In genomic region chr1:182615468-182616129, GRCh38 we compare ENCODE assay signal across 8 cellular contexts. TPM values are rescaled to one million over a fixed set of nuclear protein-coding genes. Genes with fewer than 3 reads are reported as not detected.
DNase-seq lines count a peak whose midpoint lies in the region; ATAC-seq, FAIRE-seq and TF ChIP-seq lines count a peak whose summit lies in the region.

No MANE protein-coding gene starts in this region.

- WGBS in transverse colon (ENCODE audit: low coverage in 1 of 2), 2 donors: 33% methylated on average over 6 to 11 of the region's 11 CpGs

- FAIRE-seq in endothelial cell of umbilical vein (lab: Jason Lieb, UNC): no peak

- H3K9me3 Mint-ChIP-seq in activated B cell treated with CpG ODN at 0.5 μM for 24 hours: peaks cover under 1% of the 10 kb centered on the region

- dilution Hi-C loops in endothelial cell of umbilical vein (cut with MboI; ENCODE audit: extremely low pct_ligation_motif_present, low sequenced_read_pairs): no loop called here

- H3K27ac ChIP-seq in endothelial cell of umbilical vein (ENCODE audit: insufficient read depth, low read depth, low read length) (no peak overlapping the region), muscle layer of duodenum (ENCODE audit: low read length) (peak overlapping the region; percentile 89), transverse colon (peak overlapping the region; percentile 77 to 88 (median 82))

- no peaks in the 10 kb centered on the region for H3K9me1 ChIP-seq in endothelial cell of umbilical vein (replicated peaks; ENCODE audit: control insufficient read depth, extremely low read depth, insufficient read depth, low read length)

- intact Hi-C loops in activated B cell treated with CpG ODN at 0.5 μM for 24 hours (cut with micrococcal nuclease) (loop anchor here (1.0 to 5.0 kb wide), 3 partner anchors 11 to 222 kb away; partner anchors contain the start of genes DHX9 and RGS16), endothelial cell of umbilical vein (cut with micrococcal nuclease) (loop anchor here (5.0 kb wide), 1 partner anchor 167 kb away; no protein-coding TSS in a partner anchor), transverse colon (cut with DNase I; ENCODE audit: low total_unique reads) (loop anchor here (2.0 kb wide), 1 partner anchor 13 kb away; no protein-coding TSS in a partner anchor)

- no peaks in the 10 kb centered on the region for H4K20me1 ChIP-seq in endothelial cell of umbilical vein (replicated peaks; ENCODE audit: control insufficient read depth, extremely low read depth, insufficient read depth, low read length)

- H3K4me1 ChIP-seq in endothelial cell of umbilical vein (ENCODE audit: control insufficient read depth, extremely low read depth, insufficient read depth, low read length): peaks cover 11% of the 10 kb centered on the region
- H3K4me1 ChIP-seq in muscle layer of duodenum (ENCODE audit: control insufficient read depth in 1 of 2, insufficient read depth in 2 of 2, low read length in 2 of 2): peaks cover 7 to 10% of the 10 kb centered on the region in 2 donors
- H3K4me1 ChIP-seq in transverse colon: peaks cover 0 to 34% (median 24%) of the 10 kb centered on the region in 4 donors

- peak overlapping the region; percentile 87 for H3K4me3 Mint-ChIP-seq in activated B cell treated with CpG ODN at 0.5 μM for 24 hours

- H3K4me2 ChIP-seq in endothelial cell of umbilical vein (ENCODE audit: insufficient read depth, low read length): peak overlapping the region; percentile 84

- TF ChIP-seq POLR2A in NB4 (IDR thresholded peaks at IDR 0.05; ENCODE audit: extremely low read depth, insufficient read length) (no peak), endothelial cell of umbilical vein (IDR thresholded peaks at IDR 0.05; ENCODE audit: low read depth, low read length) (no peak), transverse colon (IDR thresholded peaks at IDR 0.05) (no peak)

- H2AFZ ChIP-seq in endothelial cell of umbilical vein (ENCODE audit: low read depth, low read length): peak overlapping the region; percentile 74

- peak overlapping the region; percentile 81 for H3K27ac Mint-ChIP-seq in activated B cell treated with CpG ODN at 0.5 μM for 24 hours

- TF ChIP-seq CTCF in NB4 (IDR thresholded peaks at IDR 0.05; ENCODE audit: low read depth, low read length) (no peak), activated B cell treated with CpG ODN at 0.5 μM for 24 hours (IDR thresholded peaks at IDR 0.05) (no peak), endothelial cell of umbilical vein (IDR thresholded peaks at IDR 0.05; ENCODE audit: extremely low read depth in 1 of 2, insufficient read depth in 1 of 2, low read depth in 1 of 2, low read length in 2 of 2) (no peak), transverse colon (IDR thresholded peaks at IDR 0.05) (no peak), GM20000 (IDR thresholded peaks at IDR 0.05; ENCODE audit: extremely low read depth, missing control alignments) (no peak)

- H3K4me1 Mint-ChIP-seq in activated B cell treated with CpG ODN at 0.5 μM for 24 hours: peaks cover 43% of the 10 kb centered on the region

- BruUV-seq in endothelial cell of umbilical vein (replicated peaks; lab: Mats Ljungman, UMichigan): no TSS peak

- H3K27me3 Mint-ChIP-seq in activated B cell treated with CpG ODN at 0.5 μM for 24 hours: peaks cover 11% of the 10 kb centered on the region

- POLR2A ChIA-PET in activated B cell treated with CpG ODN at 0.5 μM for 24 hours (lab: Charles Lee): interaction anchor here (0.7 to 4.9 kb wide), 10 partner anchors 9 to 180 kb away, joined by 3 to 33 read pairs (median 4); partner anchors contain the start of gene RGS16
- POLR2A ChIA-PET in endothelial cell of umbilical vein (lab: Charles Lee): interaction anchor here (0.7 to 1.5 kb wide), 2 partner anchors 26 to 224 kb away, joined by 3 to 4 read pairs; partner anchors contain the start of gene GLUL

- peak; percentile 74 for DNase-seq in Daoy (ENCODE audit: low read depth)
- peak; percentile 86 for DNase-seq in NB4 (ENCODE audit: low read depth)
- DNase-seq in activated B cell treated with CpG ODN at 0.5 μM for 24 hours: no peak
- peak; percentile 32 for DNase-seq in endothelial cell of umbilical vein (ENCODE audit: low read depth, low spot score)
- no peak for DNase-seq in transverse colon
- DNase-seq in GM20000 (ENCODE audit: low spot score): no peak

- ATAC-seq in GM21619 (IDR thresholded peaks at IDR 0.05; ENCODE audit: unreplicated experiment) (peak; percentile 21), activated B cell treated with CpG ODN at 0.5 μM for 24 hours (ENCODE audit: low read depth) (peak; percentile 19)

- H3K36me3 Mint-ChIP-seq in activated B cell treated with CpG ODN at 0.5 μM for 24 hours (ENCODE audit: low read depth): no peaks in the 10 kb centered on the region

- H3K9ac ChIP-seq in endothelial cell of umbilical vein (replicated peaks; ENCODE audit: extremely low read depth, insufficient read depth, low read length): no peak overlapping the region

- in situ Hi-C loops in transverse colon (cut with MboI; ENCODE audit: low pct_ligation_motif_present in 1 of 4, low pct_unique_long_range_greater_than_20kb in 1 of 4, low sequenced_read_pairs in 3 of 4): no loop called here

- peak overlapping the region; percentile 67 for H3K4me3 ChIP-seq in NB4 (ENCODE audit: low read depth, low read length)
- H3K4me3 ChIP-seq in endothelial cell of umbilical vein (replicated peaks in 1 of 3; ENCODE audit: insufficient read depth in 1 of 3, low read depth in 1 of 3, low read length in 3 of 3): peak overlapping the region in 1 of 3 experiments; percentile 46
- H3K4me3 ChIP-seq in muscle layer of duodenum (ENCODE audit: low read depth in 1 of 2, low read length in 2 of 2): peak overlapping the region; percentile 53 to 55
- peak overlapping the region in 3 of 4 donors; percentile 32 to 52 (median 38) for H3K4me3 ChIP-seq in transverse colon

- H3K9me3 ChIP-seq in endothelial cell of umbilical vein (replicated peaks; ENCODE audit: control insufficient read depth, insufficient read depth, low read length) (no peaks in the 10 kb centered on the region), muscle layer of duodenum (ENCODE audit: control insufficient read depth in 1 of 2, low read length in 2 of 2) (no peaks in the 10 kb centered on the region), transverse colon (no peaks in the 10 kb centered on the region)

- peaks cover 56 to 60% of the 10 kb centered on the region in 2 experiments for H3K27me3 ChIP-seq in endothelial cell of umbilical vein (ENCODE audit: control insufficient read depth in 2 of 2, insufficient read depth in 2 of 2, low read length in 2 of 2)
- H3K27me3 ChIP-seq in muscle layer of duodenum (ENCODE audit: low read depth, low read length): no peaks in the 10 kb centered on the region
- H3K27me3 ChIP-seq in transverse colon: peaks cover 34% of the 10 kb centered on the region

- no peaks in the 10 kb centered on the region for H3K79me2 ChIP-seq in endothelial cell of umbilical vein (ENCODE audit: control insufficient read depth, insufficient read depth, low read length)

- CTCF ChIA-PET in activated B cell treated with CpG ODN at 0.5 μM for 24 hours (lab: Charles Lee): interaction anchor here (1.0 to 3.7 kb wide), 5 partner anchors 14 to 171 kb away, joined by 4 to 15 read pairs (median 6); no protein-coding TSS in a partner anchor
- CTCF ChIA-PET in endothelial cell of umbilical vein (lab: Charles Lee): interaction anchor here (1.0 to 4.3 kb wide), 7 partner anchors 10 to 171 kb away, joined by 4 to 31 read pairs (median 12); partner anchors contain the start of gene RGS16

- TF ChIP-seq EP300 in transverse colon (IDR thresholded peaks at IDR 0.05; ENCODE audit: low read depth): no peak

- H3K36me3 ChIP-seq in endothelial cell of umbilical vein (ENCODE audit: control insufficient read depth in 2 of 2, extremely low read depth in 1 of 2, insufficient read depth in 2 of 2, low read length in 2 of 2) (no peaks in the 10 kb centered on the region), muscle layer of duodenum (ENCODE audit: control insufficient read depth in 1 of 2, insufficient read depth in 2 of 2, low read length in 2 of 2) (no peaks in the 10 kb centered on the region), transverse colon (no peaks in the 10 kb centered on the region)

TF ChIP-seq in endothelial cell of umbilical vein, 7 proteins besides CTCF, POLR2A, EP300 and RAD21:
- TF ChIP-seq JUN (IDR thresholded peaks at IDR 0.05; ENCODE audit: borderline replicate concordance, insufficient read depth, insufficient read length, low read depth): no peak
- TF ChIP-seq GATA2 (IDR thresholded peaks at IDR 0.05; ENCODE audit: insufficient read depth, insufficient read length, low read depth, low read length): no peak
- no peak for TF ChIP-seq MYC (IDR thresholded peaks at IDR 0.05; ENCODE audit: low read depth, low read length)
- no peak for TF ChIP-seq POLR2AphosphoS5 (IDR thresholded peaks at IDR 0.05; ENCODE audit: insufficient read depth, low read depth, low read length)

RNA-seq across cellular contexts. Expression of gene RGS16, which starts 11.4 kb away (rescaled TPM):
- total RNA-seq in Daoy (2014; rRNA removed; shearing (Covaris generic)): 0.91 and 1.6 TPM in 2 replicates
- total RNA-seq in activated B cell treated with CpG ODN at 0.5 μM for 24 hours (2.6 TPM in 2 replicates), endothelial cell of umbilical vein (not detected in 2 replicates), transverse colon (1 to 10 TPM in 2 of 4 donors, under 1 TPM in 1, not detected in 1; 0.82 to 3.0 (median 1.7) TPM)
- polyA plus RNA-seq in endothelial cell of umbilical vein: not detected in 2 replicates
- polyA plus RNA-seq in endothelial cell of umbilical vein (2011; cell fraction: cytosol; rRNA removed): not detected in 2 replicates
- not detected in 2 replicates for polyA plus RNA-seq in endothelial cell of umbilical vein (2011; cell fraction: nucleus; rRNA removed)
- not detected in 2 replicates for polyA plus RNA-seq in endothelial cell of umbilical vein (2012)
- polyA minus RNA-seq in endothelial cell of umbilical vein: not detected in 2 replicates
- polyA minus RNA-seq in endothelial cell of umbilical vein (2011; cell fraction: cytosol; rRNA and poly(A)+ RNA removed): 8.4 TPM
- not detected in 2 replicates for polyA minus RNA-seq in endothelial cell of umbilical vein (2011; cell fraction: nucleus; rRNA and poly(A)+ RNA removed)

RNA-seq across cellular contexts. Expression of gene RNASEL, which starts 26.5 kb away (rescaled TPM):
- 5.6 and 6.5 TPM in 2 replicates for total RNA-seq in Daoy (2014; rRNA removed; shearing (Covaris generic))
- total RNA-seq in activated B cell treated with CpG ODN at 0.5 μM for 24 hours: 10.0 and 11.1 TPM in 2 replicates
- 1.3 and 1.9 TPM in 2 replicates for total RNA-seq in endothelial cell of umbilical vein
- 0.38 and 0.59 TPM in 2 replicates for polyA plus RNA-seq in endothelial cell of umbilical vein
- polyA plus RNA-seq in endothelial cell of umbilical vein (2011; cell fraction: cytosol; rRNA removed): 0.57 and 0.62 TPM in 2 replicates
- polyA plus RNA-seq in endothelial cell of umbilical vein (2011; cell fraction: nucleus; rRNA removed): 1.6 and 1.8 TPM in 2 replicates
- 0.86 and 1.1 TPM in 2 replicates for polyA plus RNA-seq in endothelial cell of umbilical vein (2012)
- polyA minus RNA-seq in endothelial cell of umbilical vein: 1.2 and 1.3 TPM in 2 replicates
- 1.1 TPM for polyA minus RNA-seq in endothelial cell of umbilical vein (2011; cell fraction: cytosol; rRNA and poly(A)+ RNA removed)
- polyA minus RNA-seq in endothelial cell of umbilical vein (2011; cell fraction: nucleus; rRNA and poly(A)+ RNA removed): 0.67 and 0.87 TPM in 2 replicates
- 10 to 100 TPM in 3 of 4 donors, 1 to 10 TPM in 1; 9.0 to 19.9 (median 15.4) TPM for total RNA-seq in transverse colon

Comparison
In these comparisons a context has a peak if more than half of its experiments do, and no peak if none do; other contexts are left out.
1. DNase-seq: peak in Daoy (single experiment), NB4 (single experiment) and endothelial cell of umbilical vein (single experiment); none in activated B cell treated with CpG ODN at 0.5 μM for 24 hours (single experiment), transverse colon (single experiment) and GM20000 (single experiment).